In the genomic region with DNA sequence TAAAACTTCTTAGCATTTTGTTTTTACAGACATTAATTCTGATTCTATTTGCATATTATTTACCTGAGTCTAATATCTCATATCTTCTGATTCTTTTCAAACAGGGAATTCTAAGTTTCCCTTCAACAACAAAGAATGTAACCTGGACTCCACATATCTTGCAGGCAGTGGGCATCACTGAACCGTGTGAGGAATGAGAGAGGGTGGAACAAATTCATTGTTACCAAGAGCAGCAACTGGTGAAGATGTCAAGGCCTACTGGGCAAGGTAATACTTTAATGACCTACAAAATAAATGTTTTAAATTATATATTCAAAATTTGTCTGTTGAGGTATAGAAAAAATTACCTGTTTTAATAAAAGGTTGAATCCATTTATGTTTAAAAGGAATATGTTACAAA, we compare ENCODE assay signal across 6 cellular contexts.
"Had no signal": no experiment of that assay in that cellular context is flagged by ENCODE, and none has a peak within 500 bp of the region (broad histone marks: within the 10 kb centered on the region; RNA-seq: fewer than 3 reads in every experiment).

No MANE protein-coding gene starts in this region.

- H3K9me3 Mint-ChIP-seq: HFFc6 had no signal

- H3K4me3 Mint-ChIP-seq: HFFc6 had no signal

- H3K27ac Mint-ChIP-seq: HFFc6 had no signal

- ATAC-seq: HCT116 had no signal

- DNase-seq: GM23248, GOT3, HFFc6, IMR-90, KBM-7 had no signal
